In genomic region chr4:7867701-7868429, GRCh38 we compare ENCODE assay signal across 14 cellular contexts.
DNase-seq lines count a peak whose midpoint lies in the region; TF ChIP-seq lines count a peak whose summit lies in the region.
"Had no signal": no experiment of that assay in that cellular context is flagged by ENCODE, and none has a peak within 500 bp of the region (broad histone marks: within the 10 kb centered on the region; RNA-seq: fewer than 3 reads in every experiment).

No MANE protein-coding gene starts in this region.

- H3K36me3 ChIP-seq in MG63: peaks cover 46% of the 10 kb centered on the region
- peaks cover 78% of the 10 kb centered on the region for H3K36me3 ChIP-seq in osteoblast (ENCODE audit: insufficient read depth, low read length)
- H3K36me3 ChIP-seq: adrenal gland had no signal

- H3K79me2 ChIP-seq in osteoblast (ENCODE audit: insufficient read depth, low read length): peaks cover 97% of the 10 kb centered on the region

- no peak for TF ChIP-seq CTCF in osteoblast (IDR thresholded peaks at IDR 0.05; ENCODE audit: extremely low read depth, low read depth, low read length)

- peak overlapping the region; percentile 78 for H3K4me2 ChIP-seq in osteoblast (ENCODE audit: insufficient read depth, low read length)

- peaks cover 3% of the 10 kb centered on the region for H4K20me1 ChIP-seq in osteoblast (ENCODE audit: insufficient read depth, low read length)

- H3K4me1 ChIP-seq in osteoblast (ENCODE audit: insufficient read depth, low read length): peaks cover 63% of the 10 kb centered on the region
- H3K4me1 ChIP-seq: adrenal gland had no signal

- peak overlapping the region; percentile 89 for H3K27ac ChIP-seq in osteoblast (ENCODE audit: low read depth, low read length)
- H3K27ac ChIP-seq: adrenal gland, C4-2B had no signal

- no peaks in the 10 kb centered on the region for H3K9me3 ChIP-seq in MG63
- no peaks in the 10 kb centered on the region for H3K9me3 ChIP-seq in osteoblast (ENCODE audit: low read depth, low read length)
- H3K9me3 ChIP-seq: adrenal gland had no signal

- peak; percentile 72 for DNase-seq in activated effector memory CD4-positive, alpha-beta T cell treated with anti-CD3 and anti-CD28 coated beads, Interleukin-2, amount 50 U/mL, for 16 hours
- DNase-seq in activated effector memory CD4-positive, alpha-beta T cell treated with Interleukin-2 at 50 U/mL for 16 hours: no peak
- DNase-seq in MG63: peak; percentile 45
- DNase-seq in astrocyte of the hippocampus (ENCODE audit: low read depth, low spot score): peak; percentile 54
- peak; percentile 78 for DNase-seq in osteoblast (ENCODE audit: insufficient read length, low spot score, missing footprints)
- DNase-seq in DMS153 (lab: John Stamatoyannopoulos, UW): no peak
- DNase-seq in GM19240 (ENCODE audit: insufficient read length, low spot score): no peak
- DNase-seq in NCI-H446 treated with DMSO at 0.1 percent for 48 hours (lab: John Stamatoyannopoulos, UW): no peak
- DNase-seq: adrenal gland; hippocampal formation; NCI-H510A treated with DMSO at 0.1 percent for 48 hours; SHP77 treated with DMSO at 0.1 percent for 48 hours; stimulated activated naive CD8-positive, alpha-beta T cell treated with anti-CD3 and anti-CD28 coated beads, Interleukin-15, Interleukin-2, amounts not matched to agents 100 U/mL and 50 U/mL, for 24 hours had no signal

- no peak overlapping the region for H2AFZ ChIP-seq in osteoblast (ENCODE audit: low read length)

- H3K4me3 ChIP-seq in MG63 (no peak overlapping the region), osteoblast (ENCODE audit: insufficient read depth, low read length) (no peak overlapping the region)
- H3K4me3 ChIP-seq: adrenal gland had no signal

- H3K27me3 ChIP-seq in MG63 (no peaks in the 10 kb centered on the region), osteoblast (ENCODE audit: insufficient read depth, low read length) (no peaks in the 10 kb centered on the region)
- H3K27me3 ChIP-seq: adrenal gland had no signal

Comparison
In these comparisons a context has a peak if more than half of its experiments do, and no peak if none do; other contexts are left out.
1. DNase-seq: peak in activated effector memory CD4-positive, alpha-beta T cell treated with anti-CD3 and anti-CD28 coated beads, Interleukin-2, amount 50 U/mL, for 16 hours (single experiment), MG63 (single experiment), astrocyte of the hippocampus (single experiment) and osteoblast (single experiment); none in activated effector memory CD4-positive, alpha-beta T cell treated with Interleukin-2 at 50 U/mL for 16 hours (single experiment), DMS153 (single experiment), GM19240 (single experiment) and NCI-H446 treated with DMSO at 0.1 percent for 48 hours (single experiment).